In genomic region chr17:40559954-40560591, GRCh38 we compare ENCODE assay signal across 1 cellular context.
A peak's percentile ranks its signal among the peaks of the same experiment; 100 is the strongest.
TF ChIP-seq lines count a peak whose summit lies in the region.

No MANE protein-coding gene starts in this region.

TF ChIP-seq in GM12878, 131 proteins besides CTCF, POLR2A, EP300 and RAD21 (continued from another document):
- TF ChIP-seq ATF2 (IDR thresholded peaks at IDR 0.05; ENCODE audit: low read length) (0 out of 2 replicates have a peak, but pooled peaks have one; percentile 9), STAT1 (conservative IDR thresholded peaks at IDR 0.05) (0 out of 2 replicates have a peak, but pooled peaks have one; percentile 52), ZBTB40 (IDR thresholded peaks at IDR 0.05; ENCODE audit: borderline replicate concordance) (peak; percentile 26; the same call in 1 of the 2 replicates), BCLAF1 (IDR thresholded peaks at IDR 0.05) (no peak), ZNF687 (IDR thresholded peaks at IDR 0.05) (peak; percentile 74; the same call in 1 of the 2 replicates), SMARCA5 (IDR thresholded peaks at IDR 0.05) (peak; percentile 77), RELB (IDR thresholded peaks at IDR 0.05; ENCODE audit: low read depth) (peak; percentile 29), IKZF1 (conservative IDR thresholded peaks at IDR 0.05) (peak; percentile 91), YY1 (IDR thresholded peaks at IDR 0.05; ENCODE audit: low read depth, low read length) (peak; percentile 44; the same call in 1 of the 2 replicates), TCF3 (IDR thresholded peaks at IDR 0.05; ENCODE audit: borderline replicate concordance, insufficient read depth, low read depth, low read length) (0 out of 2 replicates have a peak, but pooled peaks have one; percentile 22), ZNF592 (IDR thresholded peaks at IDR 0.05) (peak; percentile 70; the same call in 1 of the 2 replicates), RB1 (IDR thresholded peaks at IDR 0.05; ENCODE audit: borderline replicate concordance) (0 out of 2 replicates have a peak, but pooled peaks have one; percentile 16), CHD2 (IDR thresholded peaks at IDR 0.05; ENCODE audit: borderline replicate concordance, low read depth, low read length) (no peak), PAX5 (IDR thresholded peaks at IDR 0.05; ENCODE audit: borderline replicate concordance, low read depth, low read length) (0 out of 2 replicates have a peak, but pooled peaks have one; percentile 3), CREM (IDR thresholded peaks at IDR 0.05; ENCODE audit: low read depth) (peak; percentile 32; the same call in 1 of the 2 replicates), BACH1 (IDR thresholded peaks at IDR 0.05; ENCODE audit: borderline replicate concordance) (peak; percentile 66), HDAC2 (IDR thresholded peaks at IDR 0.05) (no peak)
